10 cellular contexts compared by ENCODE assay signal in the genomic region with DNA sequence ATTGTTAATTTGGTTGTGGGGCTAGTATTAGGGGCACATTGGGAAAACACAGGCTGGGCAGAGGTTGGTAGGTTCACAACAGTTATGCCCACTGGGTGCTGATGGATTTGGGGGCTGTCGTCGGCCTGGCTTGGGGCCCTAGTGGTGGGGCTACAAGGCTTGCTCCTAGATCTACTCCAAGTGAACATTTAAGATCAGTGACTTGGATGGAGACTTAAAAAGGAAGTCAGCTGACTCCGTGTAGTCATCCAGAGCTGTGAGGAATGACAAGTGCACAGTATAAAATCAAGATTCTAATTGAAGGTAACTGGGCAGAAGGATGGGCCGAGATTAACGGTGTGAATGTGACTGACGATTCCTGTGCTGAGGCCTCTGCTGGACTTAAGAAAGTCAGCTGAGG. TPM values are rescaled to one million over a fixed set of nuclear protein-coding genes. Genes with fewer than 3 reads are reported as not detected.
DNase-seq lines count a peak whose midpoint lies in the region; ATAC-seq and TF ChIP-seq lines count a peak whose summit lies in the region.
"Had no signal": no experiment of that assay in that cellular context is flagged by ENCODE, and none has a peak within 500 bp of the region (broad histone marks: within the 10 kb centered on the region; RNA-seq: fewer than 3 reads in every experiment).

No MANE protein-coding gene starts in this region.

- H3K9me3 Mint-ChIP-seq in activated naive CD4-positive, alpha-beta T cell treated with anti-CD3 and anti-CD28 coated beads, Interleukin-2, amount 10 ng/mL, durations not matched to agents 7 days and 5 days = no peaks in the 10 kb centered on the region
- no peaks in the 10 kb centered on the region for H3K9me3 Mint-ChIP-seq in activated naive CD8-positive, alpha-beta T cell treated with anti-CD3 and anti-CD28 coated beads, Interleukin-2, amount 50 U/mL, for 24 hours
- no peaks in the 10 kb centered on the region for H3K9me3 Mint-ChIP-seq in type B pancreatic cell

- peaks cover 22% of the 10 kb centered on the region for H3K4me1 ChIP-seq in mesodermal cell (ENCODE audit: control insufficient read depth, insufficient read depth, low read length, poor library complexity, severe bottlenecking)

- CTCF ChIA-PET in activated naive CD4-positive, alpha-beta T cell treated with anti-CD3 and anti-CD28 coated beads, Interleukin-2, amount 10 ng/mL, durations not matched to agents 7 days and 5 days (lab: Charles Lee) = interaction anchor here (1.0 to 4.3 kb wide), 2 partner anchors 13 to 44 kb away, joined by 3 to 44 read pairs; no protein-coding TSS in a partner anchor

- no peak overlapping the region for H3K27ac Mint-ChIP-seq in activated naive CD4-positive, alpha-beta T cell treated with anti-CD3 and anti-CD28 coated beads, Interleukin-2, amount 10 ng/mL, durations not matched to agents 7 days and 5 days
- peak overlapping the region; percentile 79 for H3K27ac Mint-ChIP-seq in activated naive CD8-positive, alpha-beta T cell treated with anti-CD3 and anti-CD28 coated beads, Interleukin-2, amount 50 U/mL, for 24 hours
- peak overlapping the region; percentile 84 for H3K27ac Mint-ChIP-seq in type B pancreatic cell

- H3K27me3 Mint-ChIP-seq in activated naive CD4-positive, alpha-beta T cell treated with anti-CD3 and anti-CD28 coated beads, Interleukin-2, amount 10 ng/mL, durations not matched to agents 7 days and 5 days = peaks cover 70% of the 10 kb centered on the region
- no peaks in the 10 kb centered on the region for H3K27me3 Mint-ChIP-seq in activated naive CD8-positive, alpha-beta T cell treated with anti-CD3 and anti-CD28 coated beads, Interleukin-2, amount 50 U/mL, for 24 hours
- peaks cover 36% of the 10 kb centered on the region for H3K27me3 Mint-ChIP-seq in type B pancreatic cell

- no peaks in the 10 kb centered on the region for H3K9me3 ChIP-seq in mesodermal cell (ENCODE audit: control insufficient read depth, low read length)

- H3K4me3 ChIP-seq in mesodermal cell (ENCODE audit: extremely low read depth, insufficient read depth, low read length, poor library complexity, severe bottlenecking) = peak overlapping the region; percentile 77

- ATAC-seq in activated naive CD8-positive, alpha-beta T cell treated with anti-CD3 and anti-CD28 coated beads, Interleukin-2, amount 50 U/mL, for 24 hours = no peak
- ATAC-seq in HG03342 (IDR thresholded peaks at IDR 0.05; ENCODE audit: unreplicated experiment) = no peak

- 91 to 94% methylated on average over 4 to 6 of the region's 6 CpGs for WGBS in mesodermal cell (ENCODE audit: insufficient coverage in 2 of 2), 2 experiments

- H3K36me3 ChIP-seq in mesodermal cell (ENCODE audit: control insufficient read depth, insufficient read depth, low read length) = peaks cover 27% of the 10 kb centered on the region

- TF ChIP-seq CTCF in type B pancreatic cell (conservative IDR thresholded peaks at IDR 0.05) = no peak

- peaks cover 56% of the 10 kb centered on the region for H3K4me1 Mint-ChIP-seq in activated naive CD4-positive, alpha-beta T cell treated with anti-CD3 and anti-CD28 coated beads, Interleukin-2, amount 10 ng/mL, durations not matched to agents 7 days and 5 days
- H3K4me1 Mint-ChIP-seq in activated naive CD8-positive, alpha-beta T cell treated with anti-CD3 and anti-CD28 coated beads, Interleukin-2, amount 50 U/mL, for 24 hours = peaks cover 82% of the 10 kb centered on the region
- peaks cover 11% of the 10 kb centered on the region for H3K4me1 Mint-ChIP-seq in type B pancreatic cell (ENCODE audit: unreplicated experiment)

- no peak for DNase-seq in activated naive CD4-positive, alpha-beta T cell treated with anti-CD3 and anti-CD28 coated beads, Interleukin-2, amount 10 ng/mL, durations not matched to agents 7 days and 5 days
- no peak for DNase-seq in activated naive CD4-positive, alpha-beta T cell treated with Interleukin-2 at 50 U/mL for 16 hours
- DNase-seq in activated naive CD8-positive, alpha-beta T cell treated with anti-CD3 and anti-CD28 coated beads, Interleukin-2, amount 50 U/mL, for 24 hours = no peak
- no peak for DNase-seq in type B pancreatic cell (ENCODE audit: extremely low spot score, unreplicated experiment)
- no peak for DNase-seq in NOMO-1 treated with DMSO at 0.1 percent for 48 hours (lab: John Stamatoyannopoulos, UW; ENCODE audit: unreplicated experiment)
- DNase-seq in A172 (ENCODE audit: low spot score) = no peak
- DNase-seq: NCI-H1048 had no signal

- H3K4me3 Mint-ChIP-seq in activated naive CD4-positive, alpha-beta T cell treated with anti-CD3 and anti-CD28 coated beads, Interleukin-2, amount 10 ng/mL, durations not matched to agents 7 days and 5 days = peak overlapping the region; percentile 17
- peak overlapping the region; percentile 85 for H3K4me3 Mint-ChIP-seq in activated naive CD8-positive, alpha-beta T cell treated with anti-CD3 and anti-CD28 coated beads, Interleukin-2, amount 50 U/mL, for 24 hours
- H3K4me3 Mint-ChIP-seq in type B pancreatic cell = peak overlapping the region; percentile 87

- H3K27ac ChIP-seq in mesodermal cell (ENCODE audit: low read depth, low read length, severe bottlenecking) = no peak overlapping the region
- H3K27ac ChIP-seq: SJSA1 had no signal

- no peaks in the 10 kb centered on the region for H3K36me3 Mint-ChIP-seq in activated naive CD4-positive, alpha-beta T cell treated with anti-CD3 and anti-CD28 coated beads, Interleukin-2, amount 10 ng/mL, durations not matched to agents 7 days and 5 days
- H3K36me3 Mint-ChIP-seq in activated naive CD8-positive, alpha-beta T cell treated with anti-CD3 and anti-CD28 coated beads, Interleukin-2, amount 50 U/mL, for 24 hours (ENCODE audit: low read depth) = peaks cover 17% of the 10 kb centered on the region
- H3K36me3 Mint-ChIP-seq in type B pancreatic cell = no peaks in the 10 kb centered on the region

RNA-seq across cellular contexts. Expression of gene NR4A1, which starts 12.8 kb away (rescaled TPM):
- polyA plus RNA-seq in mesodermal cell (2013, experiment 1 of 2) = 22.2 TPM
- 21.0 TPM for polyA plus RNA-seq in mesodermal cell (2013, experiment 2 of 2)
- total RNA-seq in type B pancreatic cell (ENCODE audit: low replicate concordance) = 11.4 and 81.9 TPM in 2 replicates
- total RNA-seq in A172 (2014; rRNA removed; shearing (Covaris generic)) = 1.5 and 3.3 TPM in 2 replicates

RNA-seq across cellular contexts. Expression of gene ATG101, which starts 31.3 kb away (rescaled TPM):
- 27.0 TPM for polyA plus RNA-seq in mesodermal cell (2013, experiment 1 of 2)
- polyA plus RNA-seq in mesodermal cell (2013, experiment 2 of 2) = 19.6 TPM
- 35.7 and 48.7 TPM in 2 replicates for total RNA-seq in type B pancreatic cell (ENCODE audit: low replicate concordance)
- total RNA-seq in A172 (2014; rRNA removed; shearing (Covaris generic)) = 70.3 and 74.7 TPM in 2 replicates

RNA-seq across cellular contexts. Expression of gene TAMALIN, which starts 31.7 kb away (rescaled TPM):
- 25.9 TPM for polyA plus RNA-seq in mesodermal cell (2013, experiment 1 of 2)
- 16.1 TPM for polyA plus RNA-seq in mesodermal cell (2013, experiment 2 of 2)
- total RNA-seq in type B pancreatic cell (ENCODE audit: low replicate concordance) = 4.2 and 16.5 TPM in 2 replicates
- total RNA-seq in A172 (2014; rRNA removed; shearing (Covaris generic)) = 2.3 and 3.3 TPM in 2 replicates

RNA-seq across cellular contexts. Expression of gene SMIM41, which starts 41.1 kb away (rescaled TPM):
- polyA plus RNA-seq in mesodermal cell (2013, experiment 1 of 2) = not detected
- not detected for polyA plus RNA-seq in mesodermal cell (2013, experiment 2 of 2)
- total RNA-seq in type B pancreatic cell (ENCODE audit: low replicate concordance) = not detected in 2 replicates
- not detected in 2 replicates for total RNA-seq in A172 (2014; rRNA removed; shearing (Covaris generic))
- total RNA-seq: SJSA1 had no signal

Comparison
In these comparisons a context has a peak if more than half of its experiments do, and no peak if none do; other contexts are left out.
1. H3K4me3 Mint-ChIP-seq: peak in every context shown above with its lines; median percentile 87 in type B pancreatic cell; 85 in activated naive CD8-positive, alpha-beta T cell treated with anti-CD3 and anti-CD28 coated beads, Interleukin-2, amount 50 U/mL, for 24 hours; 17 in activated naive CD4-positive, alpha-beta T cell treated with anti-CD3 and anti-CD28 coated beads, Interleukin-2, amount 10 ng/mL, durations not matched to agents 7 days and 5 days.